14 cellular contexts compared by ENCODE assay signal in genomic region chr18:48124857-48125626, GRCh38.
DNase-seq lines count a peak whose midpoint lies in the region; ATAC-seq lines count a peak whose summit lies in the region.
"Had no signal": no experiment of that assay in that cellular context is flagged by ENCODE, and none has a peak within 500 bp of the region (broad histone marks: within the 10 kb centered on the region; RNA-seq: fewer than 3 reads in every experiment).

No MANE protein-coding gene starts in this region.

- peaks cover 16% of the 10 kb centered on the region for H3K4me1 Mint-ChIP-seq in activated naive CD8-positive, alpha-beta T cell treated with anti-CD3 and anti-CD28 coated beads, Interleukin-2, amount 50 U/mL, for 24 hours

- H3K27ac Mint-ChIP-seq in activated naive CD8-positive, alpha-beta T cell treated with anti-CD3 and anti-CD28 coated beads, Interleukin-2, amount 50 U/mL, for 24 hours: no peak overlapping the region
- H3K27ac Mint-ChIP-seq: WTC11 had no signal

- peak; percentile 81 for ATAC-seq in HG02885 (IDR thresholded peaks at IDR 0.05; ENCODE audit: poor library complexity, unreplicated experiment)
- ATAC-seq in activated naive CD8-positive, alpha-beta T cell treated with anti-CD3 and anti-CD28 coated beads, Interleukin-2, amount 50 U/mL, for 24 hours: peak; percentile 89
- ATAC-seq in stimulated activated naive CD8-positive, alpha-beta T cell treated with anti-CD3 and anti-CD28 coated beads, Interleukin-15, Interleukin-2, amounts not matched to agents 100 U/mL and 50 U/mL, for 24 hours: peak; percentile 90
- ATAC-seq: WTC11 had no signal

- H3K9me3 Mint-ChIP-seq in activated naive CD8-positive, alpha-beta T cell treated with anti-CD3 and anti-CD28 coated beads, Interleukin-2, amount 50 U/mL, for 24 hours: no peaks in the 10 kb centered on the region
- H3K9me3 Mint-ChIP-seq: WTC11 had no signal

- peaks cover 32% of the 10 kb centered on the region for H3K27me3 Mint-ChIP-seq in activated naive CD8-positive, alpha-beta T cell treated with anti-CD3 and anti-CD28 coated beads, Interleukin-2, amount 50 U/mL, for 24 hours

- H3K36me3 Mint-ChIP-seq in activated naive CD8-positive, alpha-beta T cell treated with anti-CD3 and anti-CD28 coated beads, Interleukin-2, amount 50 U/mL, for 24 hours (ENCODE audit: low read depth): no peaks in the 10 kb centered on the region
- H3K36me3 Mint-ChIP-seq: WTC11 had no signal

- peak; percentile 9 to 42 (median 21) for DNase-seq in stimulated activated CD4-positive, alpha-beta T cell treated with anti-CD3 and anti-CD28 coated beads, Interleukin-12 subunit alpha, Interleukin-12 subunit beta, amount 100 ng/mL, for 48 hours (ENCODE audit: low read depth in 2 of 3, low spot score in 1 of 3)
- DNase-seq in stimulated activated CD4-positive, alpha-beta T cell treated with anti-CD3 and anti-CD28 coated beads, Interleukin-4, amount 100 ng/mL, for 1 hour: no peak
- peak; percentile 34 for DNase-seq in activated naive CD8-positive, alpha-beta T cell treated with anti-CD3 and anti-CD28 coated beads, Interleukin-2, amount 50 U/mL, for 24 hours
- peak; percentile 43 for DNase-seq in stimulated activated naive CD8-positive, alpha-beta T cell treated with anti-CD3 and anti-CD28 coated beads, Interleukin-15, Interleukin-2, amounts not matched to agents 100 U/mL and 50 U/mL, for 24 hours
- no peak for DNase-seq in T-helper 9 cell
- no peak for DNase-seq in anterior cingulate cortex (lab: John Stamatoyannopoulos, UW)
- no peak for DNase-seq in NCI-H2081 treated with DMSO at 0.1 percent for 48 hours (lab: John Stamatoyannopoulos, UW)
- DNase-seq: cerebellar nuclear complex, DMS 273 treated with DMSO at 0.1 percent for 48 hours, GM23248, NCI-H2171, SJCRH30 had no signal

- H3K4me3 Mint-ChIP-seq in activated naive CD8-positive, alpha-beta T cell treated with anti-CD3 and anti-CD28 coated beads, Interleukin-2, amount 50 U/mL, for 24 hours: no peak overlapping the region
- H3K4me3 Mint-ChIP-seq: WTC11 had no signal

Comparison
In these comparisons a context has a peak if more than half of its experiments do, and no peak if none do; other contexts are left out.
1. DNase-seq: peak in stimulated activated CD4-positive, alpha-beta T cell treated with anti-CD3 and anti-CD28 coated beads, Interleukin-12 subunit alpha, Interleukin-12 subunit beta, amount 100 ng/mL, for 48 hours (3 of 3), activated naive CD8-positive, alpha-beta T cell treated with anti-CD3 and anti-CD28 coated beads, Interleukin-2, amount 50 U/mL, for 24 hours (single experiment) and stimulated activated naive CD8-positive, alpha-beta T cell treated with anti-CD3 and anti-CD28 coated beads, Interleukin-15, Interleukin-2, amounts not matched to agents 100 U/mL and 50 U/mL, for 24 hours (single experiment); none in stimulated activated CD4-positive, alpha-beta T cell treated with anti-CD3 and anti-CD28 coated beads, Interleukin-4, amount 100 ng/mL, for 1 hour (single experiment), T-helper 9 cell (single experiment), anterior cingulate cortex (0 of 58) and NCI-H2081 treated with DMSO at 0.1 percent for 48 hours (single experiment).
2. Peak in every context shown above with its lines, with median percentiles within 50 percentile points of each other: ATAC-seq.